In genomic region chr2:164621761-164622105, GRCh38 we compare ENCODE assay signal across 8 cellular contexts. TPM values are rescaled to one million over a fixed set of nuclear protein-coding genes. Genes with fewer than 3 reads are reported as not detected.
A peak's percentile ranks its signal among the peaks of the same experiment; 100 is the strongest.
DNase-seq lines count a peak whose midpoint lies in the region; ATAC-seq and TF ChIP-seq lines count a peak whose summit lies in the region.

No MANE protein-coding gene starts in this region.

- H3K4me3 ChIP-seq in BJ (ENCODE audit: low read depth, low read length), result peak overlapping the region; percentile 47
- H3K4me3 ChIP-seq in IMR-90 (ENCODE audit: insufficient read depth, low read depth, low read length), result no peak overlapping the region; the same call in 1 of the 2 replicates
- H3K4me3 ChIP-seq in endodermal cell (ENCODE audit: low read length), result peak overlapping the region; percentile 79
- peak overlapping the region; percentile 63 for H3K4me3 ChIP-seq in neural cell (ENCODE audit: low read length)

- DNase-seq in BJ (ENCODE audit: low read depth) (no peak), IMR-90 (no peak), endodermal cell (peak; percentile 78), COLO668 (lab: John Stamatoyannopoulos, UW; ENCODE audit: unreplicated experiment) (no peak), Kasumi-1 (lab: John Stamatoyannopoulos, UW) (no peak)

- H4K8ac ChIP-seq in IMR-90 (ENCODE audit: low read depth in 2 of 2, low read length in 2 of 2), result no peak overlapping the region

- H3K4ac ChIP-seq in IMR-90 (ENCODE audit: low read depth, low read length), result no peak overlapping the region

- CTCF ChIA-PET in BJ (lab: Yijun Ruan, JAX) (no interaction called here), IMR-90 (lab: Yijun Ruan, JAX) (no interaction called here)

- dilution Hi-C loops in IMR-90 (cut with HindIII; ENCODE audit: low sequenced_read_pairs, unreplicated experiment), result no loop called here

- H3K27me3 ChIP-seq in BJ (ENCODE audit: control insufficient read depth, insufficient read depth, low read length) (peaks cover 1% of the 10 kb centered on the region; the same call in 1 of the 2 replicates), IMR-90 (ENCODE audit: control insufficient read depth, insufficient read depth, low read length) (peaks cover 21% of the 10 kb centered on the region), endodermal cell (ENCODE audit: control insufficient read depth, insufficient read depth, low read length, poor library complexity, severe bottlenecking) (no peaks in the 10 kb centered on the region), neural cell (ENCODE audit: insufficient read depth, low read depth, low read length) (peaks cover 8% of the 10 kb centered on the region)

- H4K5ac ChIP-seq in IMR-90 (ENCODE audit: low read depth, low read length), result no peak overlapping the region

- H3K9ac ChIP-seq in IMR-90 (ENCODE audit: low read depth, low read length) (no peak overlapping the region), endodermal cell (ENCODE audit: extremely low read depth, low read length, poor library complexity, severe bottlenecking) (peak overlapping the region; percentile 3), neural cell (ENCODE audit: low read length) (peak overlapping the region; percentile 64)

- no peak overlapping the region; the same call in 1 of the 2 replicates for H3K4me2 ChIP-seq in IMR-90 (ENCODE audit: low read depth, low read length)
- no peak overlapping the region for H3K4me2 ChIP-seq in neural cell (ENCODE audit: low read length)

- H3K27ac Mint-ChIP-seq in endodermal cell, result peak overlapping the region; percentile 89

- intact Hi-C loops in IMR-90 (cut with micrococcal nuclease), result no loop called here

- H2BK20ac ChIP-seq in IMR-90 (ENCODE audit: low read depth, low read length), result no peak overlapping the region

- TF ChIP-seq CTCF in BJ (IDR thresholded peaks at IDR 0.05; ENCODE audit: insufficient read depth, low read depth, low read length) (no peak), IMR-90 (conservative IDR thresholded peaks at IDR 0.05; ENCODE audit: low read depth, low read length) (no peak), endodermal cell (conservative IDR thresholded peaks at IDR 0.05) (no peak), neural cell (IDR thresholded peaks at IDR 0.05; ENCODE audit: poor library complexity, severe bottlenecking) (no peak)

- no peaks in the 10 kb centered on the region for H3K9me1 ChIP-seq in IMR-90 (ENCODE audit: insufficient read depth, low read length)

- no peak for TF ChIP-seq POLR2A in IMR-90 (IDR thresholded peaks at IDR 0.05; ENCODE audit: low read depth, low read length)

- TF ChIP-seq EP300 in neural cell (conservative IDR thresholded peaks at IDR 0.05; ENCODE audit: poor library complexity, severe bottlenecking), result no peak

- no peak overlapping the region for H2AK5ac ChIP-seq in IMR-90 (ENCODE audit: low read depth, low read length)

- H3K23ac ChIP-seq in IMR-90 (ENCODE audit: low read depth, low read length), result no peak overlapping the region

- H3F3A ChIP-seq in neural cell (ENCODE audit: insufficient read depth, low read length, poor library complexity, severe bottlenecking), result no peaks in the 10 kb centered on the region

- H3K4me3 Mint-ChIP-seq in endodermal cell, result peak overlapping the region; percentile 76

- H3K18ac ChIP-seq in IMR-90 (ENCODE audit: low read depth, low read length), result no peak overlapping the region

- H3K9me3 Mint-ChIP-seq in endodermal cell, result no peaks in the 10 kb centered on the region

- no peak overlapping the region for H3K56ac ChIP-seq in IMR-90 (ENCODE audit: extremely low read depth, insufficient read depth, low read length)

- H3K9me3 ChIP-seq in IMR-90 (ENCODE audit: control insufficient read depth, insufficient read depth, low read length) (no peaks in the 10 kb centered on the region), endodermal cell (ENCODE audit: control insufficient read depth, low read length) (no peaks in the 10 kb centered on the region), neural cell (ENCODE audit: low read length) (no peaks in the 10 kb centered on the region)

- H4K91ac ChIP-seq in IMR-90 (ENCODE audit: insufficient read depth, low read depth, low read length), result no peak overlapping the region

- H3K14ac ChIP-seq in IMR-90 (replicated peaks; ENCODE audit: low read depth, low read length), result no peak overlapping the region

- H3K27ac ChIP-seq in IMR-90 (ENCODE audit: insufficient read depth, low read length) (no peak overlapping the region), endodermal cell (ENCODE audit: low read depth, low read length) (no peak overlapping the region), neural cell (ENCODE audit: low read length) (no peak overlapping the region)

- H4K20me1 ChIP-seq in IMR-90 (ENCODE audit: insufficient read depth, low read length) (no peaks in the 10 kb centered on the region), neural cell (ENCODE audit: insufficient read depth) (no peaks in the 10 kb centered on the region)

- H3K9me2 ChIP-seq in neural cell (ENCODE audit: insufficient read depth, low read length), result no peaks in the 10 kb centered on the region

- no TSS peak for BruUV-seq in IMR-90 (replicated peaks; lab: Mats Ljungman, UMichigan)

- H3K4me1 ChIP-seq in IMR-90 (ENCODE audit: control insufficient read depth, insufficient read depth, low read length), result no peaks in the 10 kb centered on the region; the same call in 1 of the 2 replicates
- H3K4me1 ChIP-seq in endodermal cell (ENCODE audit: control insufficient read depth, insufficient read depth, low read length), result no peaks in the 10 kb centered on the region

- POLR2A ChIA-PET in BJ (lab: Charles Lee) (no interaction called here), IMR-90 (lab: Charles Lee; ENCODE audit: unreplicated experiment) (no interaction called here)

- peaks cover 12% of the 10 kb centered on the region for H3K36me3 Mint-ChIP-seq in endodermal cell (ENCODE audit: low read depth)

- no peak overlapping the region for H2AK9ac ChIP-seq in IMR-90 (replicated peaks; ENCODE audit: low read depth, low read length, poor library complexity)

- no peak overlapping the region for H2BK15ac ChIP-seq in IMR-90 (ENCODE audit: low read depth, low read length)

- ATAC-seq in IMR-90 (ENCODE audit: low read depth) (no peak), esophagus mucosa (no peak), HG02885 (IDR thresholded peaks at IDR 0.05; ENCODE audit: poor library complexity, unreplicated experiment) (no peak)

- H2AFZ ChIP-seq in IMR-90 (replicated peaks; ENCODE audit: low read length, poor library complexity) (peak overlapping the region; percentile 40), neural cell (ENCODE audit: low read depth, low read length) (no peak overlapping the region)

- H2BK120ac ChIP-seq in IMR-90 (ENCODE audit: low read depth, low read length), result no peak overlapping the region

- no peaks in the 10 kb centered on the region for H3K36me3 ChIP-seq in BJ (ENCODE audit: control insufficient read depth, insufficient read depth, low read length)
- H3K36me3 ChIP-seq in IMR-90 (ENCODE audit: control insufficient read depth, insufficient read depth, low read length), result no peaks in the 10 kb centered on the region
- no peaks in the 10 kb centered on the region for H3K36me3 ChIP-seq in endodermal cell (ENCODE audit: control insufficient read depth, insufficient read depth, low read length)
- H3K36me3 ChIP-seq in neural cell (ENCODE audit: insufficient read depth, low read length), result no peaks in the 10 kb centered on the region

- H3K79me2 ChIP-seq in neural cell (replicated peaks; ENCODE audit: insufficient read depth, low read length), result no peaks in the 10 kb centered on the region

- in situ Hi-C loops in IMR-90 (cut with MboI; ENCODE audit: low sequenced_read_pairs), result no loop called here

- no peak overlapping the region for H2BK5ac ChIP-seq in IMR-90 (ENCODE audit: low read depth, low read length, poor library complexity, severe bottlenecking)

- no peak for TF ChIP-seq RAD21 in IMR-90 (IDR thresholded peaks at IDR 0.05; ENCODE audit: low read length)
- TF ChIP-seq RAD21 in neural cell (conservative IDR thresholded peaks at IDR 0.05), result no peak

- H3K27me3 Mint-ChIP-seq in endodermal cell (ENCODE audit: insufficient read depth), result peaks cover 2% of the 10 kb centered on the region

- no peaks in the 10 kb centered on the region for H3K79me1 ChIP-seq in IMR-90 (ENCODE audit: low read depth in 1 of 2, low read length in 2 of 2)

- WGBS in IMR-90 (ENCODE audit: extremely low coverage in 2 of 2, insufficient read length in 1 of 2), 2 experiments, result no CpG with 5 or more reads among the region's 14 CpGs
- whole genome bisulfite sequencing in endodermal cell (ENCODE audit: insufficient coverage in 1 of 2, insufficient read length in 1 of 2), 2 experiments, result 4% methylated on average over 14 of the region's 14 CpGs; no CpG with 5 or more reads in 1 of the 2 experiments

- H3K4me1 Mint-ChIP-seq in endodermal cell, result peaks cover 22% of the 10 kb centered on the region

TF ChIP-seq in IMR-90, 13 proteins besides CTCF, POLR2A, EP300 and RAD21 (continues in another document):
- no peak for TF ChIP-seq FOS (IDR thresholded peaks at IDR 0.05; ENCODE audit: low read depth, low read length)

TF ChIP-seq in neural cell, 6 proteins besides CTCF, POLR2A, EP300 and RAD21 (continues in another document):
- no peak for TF ChIP-seq TAF1 (IDR thresholded peaks at IDR 0.05; ENCODE audit: low read depth)
- TF ChIP-seq MXI1 (conservative IDR thresholded peaks at IDR 0.05; ENCODE audit: poor library complexity, severe bottlenecking), result no peak
- no peak for TF ChIP-seq EZH2 (IDR thresholded peaks at IDR 0.05; ENCODE audit: borderline replicate concordance, insufficient read depth, low read length, poor library complexity, severe bottlenecking)
- no peak for TF ChIP-seq SMC3 (conservative IDR thresholded peaks at IDR 0.05; ENCODE audit: poor library complexity)

RNA-seq across cellular contexts. Expression of gene GRB14, which starts 0.5 kb away (rescaled TPM):
- polyA plus RNA-seq in BJ (2011; rRNA removed), result 0.29 and 0.32 TPM in 2 replicates
- 0.19 and 0.46 TPM in 2 replicates for polyA minus RNA-seq in BJ (2011; rRNA and poly(A)+ RNA removed)
- total RNA-seq in IMR-90 (2012; rRNA removed), result not detected in 2 replicates
- not detected in 2 replicates for polyA plus RNA-seq in IMR-90 (2012; rRNA removed)
- not detected in 2 replicates for polyA plus RNA-seq in IMR-90 (2012; cell fraction: cytosol; rRNA removed)
- not detected in 2 replicates for polyA plus RNA-seq in IMR-90 (2012; cell fraction: nucleus; rRNA removed; ENCODE audit: low replicate concordance)
- total RNA-seq in endodermal cell, result 10 to 100 TPM; 16.5 to 21.4 TPM
- polyA plus RNA-seq in endodermal cell (2013, experiment 1 of 2), result 4.9 TPM
- 3.7 TPM for polyA plus RNA-seq in endodermal cell (2013, experiment 2 of 2)
- polyA plus RNA-seq in neural cell, result 4.5 and 8.5 TPM in 2 replicates
- 4.4 and 5.0 TPM in 2 replicates for polyA minus RNA-seq in neural cell
- 0.36 TPM for total RNA-seq in esophagus mucosa

Comparison
In these comparisons a context has a peak if more than half of its experiments do, and no peak if none do; other contexts are left out.
1. RNA of gene GRB14, which starts 0.5 kb away (total RNA-seq): 16.5 to 21.4 TPM in endodermal cell; 0.36 TPM in esophagus mucosa (single experiment) and not detected in IMR-90; every median in the first group is over 10 times any median in the second.